Comparison of ENCODE assay signal across 10 cellular contexts in the genomic region with DNA sequence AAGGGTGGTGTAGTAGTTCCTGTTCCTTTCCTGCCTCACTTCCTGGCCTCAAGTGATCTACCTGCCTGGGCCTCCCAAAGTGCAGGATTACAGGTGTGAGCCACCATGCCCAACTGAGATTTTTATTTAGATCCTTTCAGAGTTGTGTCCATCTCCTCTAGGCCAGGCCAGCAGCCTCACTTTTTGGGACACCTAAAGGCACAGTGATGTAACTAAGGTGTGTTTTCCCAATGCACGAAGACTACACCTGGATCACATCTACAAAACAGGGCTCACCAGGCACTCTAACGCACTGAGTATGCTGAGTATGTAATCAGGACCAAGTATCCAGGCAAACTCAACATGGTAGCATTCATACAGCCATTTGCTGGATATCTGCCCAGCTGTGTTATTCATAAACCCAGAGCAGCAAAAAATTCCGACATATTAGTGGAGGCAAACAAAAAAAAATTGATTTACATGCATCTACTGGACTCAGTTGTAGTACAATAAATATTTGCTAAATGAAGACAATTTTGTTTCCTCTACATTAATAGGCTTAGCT. TPM values are rescaled to one million over a fixed set of nuclear protein-coding genes. Genes with fewer than 3 reads are reported as not detected.
DNase-seq lines count a peak whose midpoint lies in the region; ATAC-seq, FAIRE-seq and TF ChIP-seq lines count a peak whose summit lies in the region.
"Had no signal": no experiment of that assay in that cellular context is flagged by ENCODE, and none has a peak within 500 bp of the region (broad histone marks: within the 10 kb centered on the region; RNA-seq: fewer than 3 reads in every experiment).

No MANE protein-coding gene starts in this region.

- H3K4me1 ChIP-seq in small intestine (ENCODE audit: control insufficient read depth in 2 of 2, insufficient read depth in 1 of 2, low read depth in 1 of 2, low read length in 1 of 2), result peaks cover 14 to 22% of the 10 kb centered on the region in 2 donors

- TF ChIP-seq POLR2A in GM12891 (IDR thresholded peaks at IDR 0.05; ENCODE audit: low read depth, low read length) (no peak), erythroblast (IDR thresholded peaks at IDR 0.05; ENCODE audit: low read length) (no peak)

- FAIRE-seq in GM12891 (lab: Jason Lieb, UNC), result peak; percentile 13
- no peak for FAIRE-seq in small intestine (lab: Jason Lieb, UNC)
- FAIRE-seq: urothelium cell line had no signal

- ATAC-seq in T-cell (replicated peaks in 1 of 4) (peak in 3 of 4 experiments; percentile 2 to 6 (median 6)), GM21515 (IDR thresholded peaks at IDR 0.05; ENCODE audit: unreplicated experiment) (no peak), GM18873 (IDR thresholded peaks at IDR 0.05; ENCODE audit: low FRiP score, unreplicated experiment) (no peak)

- 62 to 63% (median 63%) methylated on average over 3 of the region's 3 CpGs for WGBS in small intestine, 3 donors

- no peaks in the 10 kb centered on the region for H3K9me3 Mint-ChIP-seq in T-cell

- TF ChIP-seq CTCF in fibroblast of pulmonary artery (IDR thresholded peaks at IDR 0.05; ENCODE audit: low read length, missing control alignments), result no peak

- CTCF ChIA-PET in T-cell (lab: Charles Lee), result interaction anchor here (0.6 to 5.6 kb wide), 9 partner anchors 9 to 150 kb away, joined by 3 to 51 read pairs (median 4); no protein-coding TSS in a partner anchor

- H3K4me3 ChIP-seq in fibroblast of pulmonary artery (replicated peaks; ENCODE audit: low read depth, low read length) (no peak overlapping the region), small intestine (ENCODE audit: low read depth in 1 of 2, low read length in 2 of 2) (peak overlapping the region in 1 of 2 donors; percentile 21)

- no peaks in the 10 kb centered on the region for H3K9me3 ChIP-seq in small intestine (ENCODE audit: control insufficient read depth, low read depth)

- peak overlapping the region; percentile 67 to 84 for H3K27ac ChIP-seq in small intestine (ENCODE audit: low read depth in 1 of 2, low read length in 1 of 2)

- H3K36me3 ChIP-seq in small intestine (ENCODE audit: control insufficient read depth in 2 of 2, insufficient read depth in 2 of 2, low read length in 2 of 2), result no peaks in the 10 kb centered on the region

- H3K36me3 Mint-ChIP-seq in T-cell, result peaks cover 23% of the 10 kb centered on the region

- no peaks in the 10 kb centered on the region for H3K27me3 Mint-ChIP-seq in T-cell

- peak overlapping the region; percentile 97 to 99 for H3K27ac Mint-ChIP-seq in T-cell

- POLR2A ChIA-PET in T-cell (lab: Charles Lee), result interaction anchor here (0.6 to 1.4 kb wide), 3 partner anchors 19 to 122 kb away, joined by 3 to 5 read pairs (median 3); no protein-coding TSS in a partner anchor

- H3K27me3 ChIP-seq in small intestine (ENCODE audit: control insufficient read depth in 2 of 2, insufficient read depth in 2 of 2, low read length in 2 of 2), result no peaks in the 10 kb centered on the region

- H3K4me1 Mint-ChIP-seq in T-cell, result peaks cover 82 to 93% (median 86%) of the 10 kb centered on the region in 3 donors

- H3K4me3 Mint-ChIP-seq in T-cell, result peak overlapping the region; percentile 76 to 87 (median 79)

- DNase-seq in GM12891 (ENCODE audit: insufficient read length, low spot score) (no peak), T-cell (no peak), fibroblast of pulmonary artery (ENCODE audit: low read depth) (peak; percentile 69), small intestine (no peak), NCI-H187 treated with DMSO at 0.1 percent for 48 hours (lab: John Stamatoyannopoulos, UW) (no peak), erythroblast (lab: John Stamatoyannopoulos, UW) (no peak)
- DNase-seq: amygdala had no signal

TF ChIP-seq in GM12891, 5 proteins besides CTCF, POLR2A, EP300 and RAD21:
- TF ChIP-seq TAF1 (IDR thresholded peaks at IDR 0.05; ENCODE audit: low read depth, low read length) (no peak), PAX5 (IDR thresholded peaks at IDR 0.05; ENCODE audit: insufficient read depth, low read length, severe bottlenecking) (no peak), POLR2AphosphoS5 (IDR thresholded peaks at IDR 0.05; ENCODE audit: low read depth, low read length) (no peak), SPI1 (IDR thresholded peaks at IDR 0.05; ENCODE audit: low read depth, low read length) (no peak), POU2F2 (IDR thresholded peaks at IDR 0.05; ENCODE audit: low read depth, low read length) (no peak)
TF ChIP-seq in GM12891: peak in this region for 0.

RNA-seq across cellular contexts. Expression of a gene that starts 33.8 kb away (rescaled TPM):
- 13.3 TPM for polyA plus RNA-seq in GM12891 (2012; ENCODE audit: low read depth, missing spikeins)
- total RNA-seq in T-cell, result 100 to 1,000 TPM in 1 of 5 donors, 10 to 100 TPM in 4; 78.9 to 107 (median 88.8) TPM
- polyA plus RNA-seq in small intestine, result 10 to 100 TPM; 20.0 to 91.5 (median 63.0) TPM

Comparison
In these comparisons a context has a peak if more than half of its experiments do, and no peak if none do; other contexts are left out.
1. ATAC-seq: peak in T-cell (3 of 4); none in GM21515 (single experiment) and GM18873 (single experiment).